1 cellular context compared by ENCODE assay signal in the genomic region with DNA sequence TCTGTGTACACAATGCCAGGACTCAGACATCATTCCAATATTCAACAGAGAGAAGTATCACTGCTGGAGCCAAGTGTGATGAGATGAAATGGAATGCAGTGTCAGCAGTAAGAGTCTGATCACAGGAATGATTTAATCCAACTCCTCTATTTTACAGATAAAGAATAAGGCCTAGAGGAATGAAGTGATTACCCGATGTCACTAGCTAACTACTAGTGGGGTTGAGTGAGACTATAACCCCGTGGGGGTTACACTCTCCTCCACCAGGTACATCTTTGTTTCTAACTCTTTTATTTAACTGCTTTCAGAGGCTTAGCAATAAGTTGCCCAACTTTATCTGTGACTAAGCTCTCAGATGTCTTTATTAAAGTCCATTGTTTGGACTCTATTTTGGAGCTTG.
A peak's percentile ranks its signal among the peaks of the same experiment; 100 is the strongest.
TF ChIP-seq lines count a peak whose summit lies in the region.

No MANE protein-coding gene starts in this region.

TF ChIP-seq in SK-N-SH, 30 proteins besides CTCF, POLR2A, EP300 and RAD21:
- TF ChIP-seq TCF12 (IDR thresholded peaks at IDR 0.05) (peak; percentile 61), FOSL2 (IDR thresholded peaks at IDR 0.05; ENCODE audit: borderline replicate concordance, low read depth) (peak; percentile 45; the same call in 1 of the 2 replicates), RFX5 (IDR thresholded peaks at IDR 0.05; ENCODE audit: low read length) (no peak), NFIC (IDR thresholded peaks at IDR 0.05; ENCODE audit: borderline replicate concordance) (peak; percentile 74), CHD2 (IDR thresholded peaks at IDR 0.05; ENCODE audit: low read length, partially characterized antibody) (no peak), JUND (IDR thresholded peaks at IDR 0.05) (peak; percentile 74)
- TF ChIP-seq, protein P1, sequence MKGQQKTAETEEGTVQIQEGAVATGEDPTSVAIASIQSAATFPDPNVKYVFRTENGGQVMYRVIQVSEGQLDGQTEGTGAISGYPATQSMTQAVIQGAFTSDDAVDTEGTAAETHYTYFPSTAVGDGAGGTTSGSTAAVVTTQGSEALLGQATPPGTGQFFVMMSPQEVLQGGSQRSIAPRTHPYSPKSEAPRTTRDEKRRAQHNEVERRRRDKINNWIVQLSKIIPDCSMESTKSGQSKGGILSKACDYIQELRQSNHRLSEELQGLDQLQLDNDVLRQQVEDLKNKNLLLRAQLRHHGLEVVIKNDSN (IDR thresholded peaks at IDR 0.05; ENCODE audit: borderline replicate concordance, low read depth), result no peak
- TF ChIP-seq, protein P2, sequence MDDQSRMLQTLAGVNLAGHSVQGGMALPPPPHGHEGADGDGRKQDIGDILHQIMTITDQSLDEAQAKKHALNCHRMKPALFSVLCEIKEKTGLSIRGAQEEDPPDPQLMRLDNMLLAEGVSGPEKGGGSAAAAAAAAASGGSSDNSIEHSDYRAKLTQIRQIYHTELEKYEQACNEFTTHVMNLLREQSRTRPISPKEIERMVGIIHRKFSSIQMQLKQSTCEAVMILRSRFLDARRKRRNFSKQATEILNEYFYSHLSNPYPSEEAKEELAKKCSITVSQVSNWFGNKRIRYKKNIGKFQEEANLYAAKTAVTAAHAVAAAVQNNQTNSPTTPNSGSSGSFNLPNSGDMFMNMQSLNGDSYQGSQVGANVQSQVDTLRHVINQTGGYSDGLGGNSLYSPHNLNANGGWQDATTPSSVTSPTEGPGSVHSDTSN (IDR thresholded peaks at IDR 0.05), result peak; percentile 62
